9 cellular contexts compared by ENCODE assay signal in the genomic region with DNA sequence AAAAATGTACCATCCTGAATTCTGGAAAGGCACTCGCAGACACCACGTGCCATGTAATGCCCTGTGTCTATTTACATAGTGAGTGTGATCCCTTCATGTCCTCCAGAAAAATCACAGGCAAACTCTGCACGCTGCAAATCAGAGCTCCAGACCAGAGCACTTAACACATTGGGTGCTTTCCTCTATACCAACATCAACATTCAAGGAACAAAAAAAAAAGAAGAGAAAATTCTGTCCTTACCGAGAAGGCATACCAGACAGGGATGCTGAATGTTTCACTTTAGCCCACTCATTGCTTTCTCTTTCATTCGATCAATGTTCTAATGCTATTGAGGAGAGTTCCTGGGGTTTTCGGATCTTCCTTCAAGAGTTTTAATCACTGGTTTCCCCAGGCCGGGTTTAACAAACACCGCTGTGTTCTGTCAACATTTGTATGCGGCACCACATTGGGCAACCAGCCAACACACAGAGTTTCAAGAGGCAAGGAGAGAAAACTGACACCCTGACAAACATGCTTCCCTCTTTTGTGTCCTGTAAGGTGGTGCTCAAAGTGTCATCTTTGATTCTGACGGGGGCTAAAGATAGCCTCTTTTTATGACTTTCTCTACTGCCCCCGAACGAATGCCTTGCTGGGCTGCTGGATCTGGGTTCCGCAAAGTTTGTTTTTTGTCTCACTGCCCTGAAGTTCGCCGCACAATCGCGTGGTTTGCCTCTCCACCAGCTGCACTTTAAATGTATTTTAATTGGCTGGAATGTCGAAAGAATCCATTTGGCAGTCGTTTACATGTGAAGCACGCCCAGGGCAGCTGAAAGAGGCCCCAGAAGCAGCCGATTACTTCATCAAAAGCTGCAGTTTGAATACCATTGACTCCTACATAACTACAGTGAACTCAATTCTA.
DNase-seq lines count a peak whose midpoint lies in the region; ATAC-seq and TF ChIP-seq lines count a peak whose summit lies in the region.
"Had no signal": no experiment of that assay in that cellular context is flagged by ENCODE, and none has a peak within 500 bp of the region (broad histone marks: within the 10 kb centered on the region; RNA-seq: fewer than 3 reads in every experiment).

No MANE protein-coding gene starts in this region.

- peak overlapping the region; percentile 77 for H3K27ac Mint-ChIP-seq in type B pancreatic cell
- H3K27ac Mint-ChIP-seq: activated naive CD8-positive, alpha-beta T cell treated with anti-CD3 and anti-CD28 coated beads, Interleukin-2, amount 10 ng/mL, durations not matched to agents 7 days and 5 days had no signal

- peaks cover 35% of the 10 kb centered on the region for H3K4me1 Mint-ChIP-seq in type B pancreatic cell (ENCODE audit: unreplicated experiment)
- H3K4me1 Mint-ChIP-seq: activated naive CD8-positive, alpha-beta T cell treated with anti-CD3 and anti-CD28 coated beads, Interleukin-2, amount 10 ng/mL, durations not matched to agents 7 days and 5 days had no signal

- H3K36me3 Mint-ChIP-seq in type B pancreatic cell: no peaks in the 10 kb centered on the region
- H3K36me3 Mint-ChIP-seq: activated naive CD8-positive, alpha-beta T cell treated with anti-CD3 and anti-CD28 coated beads, Interleukin-2, amount 10 ng/mL, durations not matched to agents 7 days and 5 days had no signal

- peaks cover 26% of the 10 kb centered on the region for H3K4me1 ChIP-seq in ectodermal cell (ENCODE audit: control insufficient read depth, insufficient read depth, low read length)
- peaks cover 1 to 13% of the 10 kb centered on the region in 2 donors for H3K4me1 ChIP-seq in lung (ENCODE audit: control insufficient read depth in 2 of 2, insufficient read depth in 2 of 2, low read length in 2 of 2)

- H3K36me3 ChIP-seq in ectodermal cell (ENCODE audit: control insufficient read depth, insufficient read depth, low read length): no peaks in the 10 kb centered on the region
- no peaks in the 10 kb centered on the region for H3K36me3 ChIP-seq in lung (ENCODE audit: control insufficient read depth in 2 of 2, insufficient read depth in 2 of 2, low read length in 2 of 2)

- peak overlapping the region; percentile 1 for H3K4me3 ChIP-seq in ectodermal cell (ENCODE audit: insufficient read depth, low read depth, low read length)
- no peak overlapping the region for H3K4me3 ChIP-seq in lung

- ATAC-seq in lung (ENCODE audit: insufficient read depth, low FRiP score): no peak
- no peak for ATAC-seq in HG03097 (IDR thresholded peaks at IDR 0.05; ENCODE audit: low FRiP score, unreplicated experiment)
- ATAC-seq in HG03135 (IDR thresholded peaks at IDR 0.05; ENCODE audit: unreplicated experiment): no peak

- no peaks in the 10 kb centered on the region for H3K9me3 ChIP-seq in ectodermal cell (ENCODE audit: control insufficient read depth, low read length)
- no peaks in the 10 kb centered on the region for H3K9me3 ChIP-seq in lung (ENCODE audit: control insufficient read depth in 2 of 2, insufficient read depth in 1 of 2, low read length in 1 of 2)

- DNase-seq in Caki2 (ENCODE audit: low read depth) (peak; percentile 81), NCI-H2196 (lab: John Stamatoyannopoulos, UW; ENCODE audit: unreplicated experiment) (peak; percentile 55), lung (ENCODE audit: low spot score) (peak; percentile 67), type B pancreatic cell (ENCODE audit: extremely low spot score, unreplicated experiment) (no peak)
- DNase-seq in activated CD8-positive, alpha-beta memory T cell treated with anti-CD3 and anti-CD28 coated beads for 24 hours: no peak
- DNase-seq: activated naive CD8-positive, alpha-beta T cell treated with anti-CD3 and anti-CD28 coated beads, Interleukin-2, amount 10 ng/mL, durations not matched to agents 7 days and 5 days had no signal

- H3K27me3 ChIP-seq in ectodermal cell (ENCODE audit: control insufficient read depth, insufficient read depth, low read length, poor library complexity, severe bottlenecking): no peaks in the 10 kb centered on the region
- no peaks in the 10 kb centered on the region for H3K27me3 ChIP-seq in lung (ENCODE audit: control insufficient read depth, insufficient read depth)

- in situ Hi-C loops in Caki2 (cut with HindIII; ENCODE audit: low pct_unique_long_range_greater_than_20kb, low sequenced_read_pairs): no loop called here

- H3K27ac ChIP-seq in ectodermal cell (ENCODE audit: insufficient read depth, low read depth, low read length, poor library complexity, severe bottlenecking) (peak overlapping the region; percentile 72), lung (ENCODE audit: low read depth in 1 of 2, low read length in 1 of 2) (peak overlapping the region; percentile 64 to 78)

- 10 to 14% methylated on average over 20 to 21 of the region's 21 CpGs for WGBS in ectodermal cell, 2 experiments
- 12 to 16% methylated on average over 21 of the region's 21 CpGs for WGBS in lung, 2 donors

- H3K9me3 Mint-ChIP-seq in type B pancreatic cell: peaks cover 4% of the 10 kb centered on the region

- H3K27me3 Mint-ChIP-seq in type B pancreatic cell: no peaks in the 10 kb centered on the region

- TF ChIP-seq CTCF in lung (IDR thresholded peaks at IDR 0.05; ENCODE audit: control extremely low read depth, extremely low read depth) (no peak), type B pancreatic cell (conservative IDR thresholded peaks at IDR 0.05) (no peak)

- peak overlapping the region; percentile 80 for H3K4me3 Mint-ChIP-seq in type B pancreatic cell
- H3K4me3 Mint-ChIP-seq: activated naive CD8-positive, alpha-beta T cell treated with anti-CD3 and anti-CD28 coated beads, Interleukin-2, amount 10 ng/mL, durations not matched to agents 7 days and 5 days had no signal

Comparison
In these comparisons a context has a peak if more than half of its experiments do, and no peak if none do; other contexts are left out.
1. DNase-seq: peak in Caki2 (single experiment), NCI-H2196 (single experiment) and lung (single experiment); none in type B pancreatic cell (single experiment) and activated CD8-positive, alpha-beta memory T cell treated with anti-CD3 and anti-CD28 coated beads for 24 hours (single experiment).